ENCODE assay signal across 15 cellular contexts in the genomic region with DNA sequence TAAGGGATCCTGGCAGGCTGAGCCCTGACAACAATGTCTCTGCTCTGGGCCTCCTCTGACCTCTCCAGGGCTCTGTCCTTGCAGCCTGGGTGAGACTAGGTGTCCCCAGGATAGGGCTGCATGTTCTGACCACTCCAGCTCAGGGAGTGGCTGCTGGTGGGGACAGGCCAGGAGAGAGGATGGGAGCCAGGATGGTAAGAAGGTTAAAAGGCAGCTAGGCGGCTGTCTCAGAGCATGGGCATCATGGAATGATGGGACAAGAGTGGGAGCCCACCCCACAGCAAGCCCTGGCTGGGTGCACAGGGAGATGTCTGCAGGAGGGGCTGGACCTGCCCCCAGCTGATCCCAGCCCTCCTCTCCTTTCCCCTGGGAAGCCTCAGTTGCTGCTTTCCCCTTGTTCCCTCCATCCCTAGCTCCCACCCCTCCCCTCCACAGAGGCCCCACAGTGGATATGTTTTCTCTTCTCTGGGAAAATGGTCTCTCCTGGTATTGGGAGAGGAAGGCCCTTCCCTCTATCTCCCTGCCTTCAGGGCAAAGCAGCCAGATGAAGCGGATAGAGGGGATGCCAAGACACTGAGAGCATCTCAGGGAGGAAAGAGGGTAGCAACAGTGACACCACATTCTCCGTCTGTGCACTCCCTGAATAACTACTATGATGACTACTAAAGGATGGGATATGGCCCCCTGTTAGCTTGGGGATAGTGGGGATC.
"Had no signal": no experiment of that assay in that cellular context is flagged by ENCODE, and none has a peak within 500 bp of the region (broad histone marks: within the 10 kb centered on the region; RNA-seq: fewer than 3 reads in every experiment).

No MANE protein-coding gene starts in this region.

- H3K4me3 Mint-ChIP-seq: activated naive CD8-positive, alpha-beta T cell; memory B cell; T-helper 17 cell; WTC11 had no signal

- H3K27me3 ChIP-seq: brain microvascular endothelial cell, esophagus muscularis mucosa, pancreas, thyroid gland had no signal

- ATAC-seq: left lung, pancreas, SK-N-SH treated with all-trans-retinoic acid at 6 μM for 48 hours, T-helper 17 cell, WTC11 had no signal

- H3K36me3 ChIP-seq: brain microvascular endothelial cell, esophagus muscularis mucosa, left lung, pancreas, thyroid gland had no signal

- H3K27ac Mint-ChIP-seq: activated naive CD8-positive, alpha-beta T cell; activated T-helper 2 cell treated with anti-CD3 and anti-CD28 coated beads, Interferon-gamma antibody, Interleukin-2, Interleukin-4, amounts not matched to agents 10 μg/mL and 5 μg/mL and 100 μg/mL, durations not matched to agents 14 hours and 24 hours and 36 hours; memory B cell; T-helper 17 cell; WTC11 had no signal

- H3K36me3 Mint-ChIP-seq: activated naive CD8-positive, alpha-beta T cell; memory B cell; WTC11 had no signal

- H3K27ac ChIP-seq: brain microvascular endothelial cell, esophagus muscularis mucosa, left lung, pancreas, thyroid gland had no signal

- H3K4me1 Mint-ChIP-seq: memory B cell, T-helper 17 cell had no signal

- DNase-seq: activated CD4-positive, alpha-beta T cell treated with anti-CD3 and anti-CD28 coated beads for 48 hours; brain microvascular endothelial cell; cerebellar nuclear complex; glutamatergic neuron; left lung; stimulated activated CD4-positive, alpha-beta T cell treated with anti-CD3 and anti-CD28 coated beads, Interleukin-4, amount 100 ng/mL, for 1 hour; T-helper 17 cell; thyroid gland had no signal

- H3K4me3 ChIP-seq: esophagus muscularis mucosa, left lung, pancreas, thyroid gland had no signal

- H3K9me3 Mint-ChIP-seq: activated T-helper 2 cell treated with anti-CD3 and anti-CD28 coated beads, Interferon-gamma antibody, Interleukin-2, Interleukin-4, amounts not matched to agents 10 μg/mL and 5 μg/mL and 100 μg/mL, durations not matched to agents 14 hours and 24 hours and 36 hours; memory B cell; WTC11 had no signal

- H3K4me1 ChIP-seq: left lung, pancreas, thyroid gland had no signal

- H3K9me3 ChIP-seq: esophagus muscularis mucosa, left lung, pancreas, thyroid gland had no signal
